12 cellular contexts compared by ENCODE assay signal in genomic region chr14:100677152-100677924, GRCh38. TPM values are rescaled to one million over a fixed set of nuclear protein-coding genes. Genes with fewer than 3 reads are reported as not detected.
A peak's percentile ranks its signal among the peaks of the same experiment; 100 is the strongest.
DNase-seq lines count a peak whose midpoint lies in the region; ATAC-seq and TF ChIP-seq lines count a peak whose summit lies in the region.
"Had no signal": no experiment of that assay in that cellular context is flagged by ENCODE, and none has a peak within 500 bp of the region (broad histone marks: within the 10 kb centered on the region; RNA-seq: fewer than 3 reads in every experiment).

No MANE protein-coding gene starts in this region.

- intact Hi-C loops in stomach (cut with DNase I; ENCODE audit: low total_unique reads), result no loop called here

- no peak overlapping the region for H2AFZ ChIP-seq in hepatocyte

- no peak for TF ChIP-seq EP300 in stomach (IDR thresholded peaks at IDR 0.05)

- 56% methylated on average over 21 of the region's 21 CpGs for WGBS in hepatocyte (ENCODE audit: low lambda C conversion rate, missing lambda C conversion rate)
- WGBS in stomach, 5 donors, result 37 to 55% (median 46%) methylated on average over 20 to 21 of the region's 21 CpGs

- no peaks in the 10 kb centered on the region for H3K9me3 Mint-ChIP-seq in activated naive CD4-positive, alpha-beta T cell treated with anti-CD3 and anti-CD28 coated beads, Interleukin-2, amount 50 U/mL, for 72 hours

- no peaks in the 10 kb centered on the region for H3K9me3 ChIP-seq in hepatocyte (ENCODE audit: low read depth)
- no peaks in the 10 kb centered on the region for H3K9me3 ChIP-seq in stomach
- H3K9me3 ChIP-seq: thoracic aorta had no signal

- H3K27ac ChIP-seq in hepatocyte (peak overlapping the region; percentile 99), stomach (peak overlapping the region; percentile 20 to 82 (median 75))
- H3K27ac ChIP-seq: thoracic aorta had no signal

- H3K27me3 ChIP-seq in hepatocyte, result no peaks in the 10 kb centered on the region
- peaks cover 0 to 9% (median 0%) of the 10 kb centered on the region in 3 donors for H3K27me3 ChIP-seq in stomach

- H3K36me3 ChIP-seq in hepatocyte (replicated peaks; ENCODE audit: insufficient read depth, low read depth) (no peaks in the 10 kb centered on the region), stomach (no peaks in the 10 kb centered on the region)
- H3K36me3 ChIP-seq: thoracic aorta had no signal

- no peaks in the 10 kb centered on the region for H3K36me3 Mint-ChIP-seq in activated naive CD4-positive, alpha-beta T cell treated with anti-CD3 and anti-CD28 coated beads, Interleukin-2, amount 50 U/mL, for 72 hours

- no peak overlapping the region for H3K27ac Mint-ChIP-seq in activated naive CD4-positive, alpha-beta T cell treated with anti-CD3 and anti-CD28 coated beads, Interleukin-2, amount 50 U/mL, for 72 hours

- no peak for TF ChIP-seq POLR2A in stomach (IDR thresholded peaks at IDR 0.05)

- DNase-seq in DMS153 (lab: John Stamatoyannopoulos, UW) (peak; percentile 68), DMS153 treated with DMSO at 0.1 percent for 48 hours (lab: John Stamatoyannopoulos, UW; ENCODE audit: unreplicated experiment) (no peak), SKM-1 treated with dmso at 0.1 percent for 144 hours (lab: John Stamatoyannopoulos, UW; ENCODE audit: unreplicated experiment) (peak; percentile 62), hepatocyte (ENCODE audit: low spot score) (peak; percentile 63), stomach (no peak), activated T-cell treated with anti-CD3 and anti-CD28 coated beads for 4 hours (no peak)
- DNase-seq in activated naive CD4-positive, alpha-beta T cell treated with anti-CD3 and anti-CD28 coated beads, Interleukin-2, amount 50 U/mL, for 72 hours (ENCODE audit: low spot score in 2 of 2), result no peak
- DNase-seq in activated CD8-positive, alpha-beta memory T cell treated with anti-CD3 and anti-CD28 coated beads, Interleukin-2, amount 50 U/mL, for 48 hours, result no peak
- DNase-seq: 8988T had no signal

- TF ChIP-seq CTCF in hepatocyte (IDR thresholded peaks at IDR 0.05; ENCODE audit: poor library complexity) (no peak), stomach (IDR thresholded peaks at IDR 0.05) (no peak)

- no peaks in the 10 kb centered on the region for H3K79me2 ChIP-seq in hepatocyte

- H3K4me1 ChIP-seq in hepatocyte (ENCODE audit: insufficient read depth), result peaks cover 65% of the 10 kb centered on the region
- H3K4me1 ChIP-seq in stomach, result peaks cover 48 to 69% (median 59%) of the 10 kb centered on the region in 4 donors

- peak overlapping the region; percentile 60 for H3K4me2 ChIP-seq in hepatocyte

- ATAC-seq in activated naive CD4-positive, alpha-beta T cell treated with anti-CD3 and anti-CD28 coated beads, Interleukin-2, amount 50 U/mL, for 72 hours, result no peak

- no peaks in the 10 kb centered on the region for H3K9me2 ChIP-seq in hepatocyte (replicated peaks; ENCODE audit: insufficient read depth)

- no peaks in the 10 kb centered on the region for H4K20me1 ChIP-seq in hepatocyte (ENCODE audit: insufficient read depth, poor library complexity, severe bottlenecking)

- H3K4me3 ChIP-seq in hepatocyte (no peak overlapping the region), stomach (no peak overlapping the region)
- H3K4me3 ChIP-seq: thoracic aorta had no signal

RNA-seq across cellular contexts. Expression of gene DLK1, which starts 49.4 kb away (rescaled TPM):
- total RNA-seq in hepatocyte (1,033 and 1,378 TPM in 2 replicates), stomach (10 to 100 TPM in 1 of 5 donors, not detected in 4; 24.6 TPM)
- polyA plus RNA-seq in hepatocyte (3,299 and 3,695 TPM in 2 replicates), stomach (1 to 10 TPM in 1 of 3 donors, under 1 TPM in 2; 0.05 to 6.7 (median 0.19) TPM)
- total RNA-seq in activated naive CD4-positive, alpha-beta T cell treated with anti-CD3 and anti-CD28 coated beads, Interleukin-2, amount 50 U/mL, for 72 hours, result not detected
- total RNA-seq: NCI-H460, posterior vena cava, thoracic aorta had no signal

Comparison
In these comparisons a context has a peak if more than half of its experiments do, and no peak if none do; other contexts are left out.
1. DNase-seq: peak in DMS153 (single experiment), SKM-1 treated with dmso at 0.1 percent for 144 hours (single experiment) and hepatocyte (single experiment); none in DMS153 treated with DMSO at 0.1 percent for 48 hours (single experiment), stomach (single experiment), activated naive CD4-positive, alpha-beta T cell treated with anti-CD3 and anti-CD28 coated beads, Interleukin-2, amount 50 U/mL, for 72 hours (0 of 2), activated CD8-positive, alpha-beta memory T cell treated with anti-CD3 and anti-CD28 coated beads, Interleukin-2, amount 50 U/mL, for 48 hours (single experiment) and activated T-cell treated with anti-CD3 and anti-CD28 coated beads for 4 hours (single experiment).
2. RNA of gene DLK1, which starts 49.4 kb away (total RNA-seq): 1,033 to 1,378 TPM in hepatocyte; 24.6 TPM in stomach and not detected in activated naive CD4-positive, alpha-beta T cell treated with anti-CD3 and anti-CD28 coated beads, Interleukin-2, amount 50 U/mL, for 72 hours; every median in the first group is over 10 times any median in the second.